ENCODE assay signal across 11 cellular contexts in genomic region chr12:108338915-108339657, GRCh38. TPM values are rescaled to one million over a fixed set of nuclear protein-coding genes. Genes with fewer than 3 reads are reported as not detected.
DNase-seq lines count a peak whose midpoint lies in the region; ATAC-seq and TF ChIP-seq lines count a peak whose summit lies in the region.
"Had no signal": no experiment of that assay in that cellular context is flagged by ENCODE, and none has a peak within 500 bp of the region (broad histone marks: within the 10 kb centered on the region; RNA-seq: fewer than 3 reads in every experiment).

Gene CMKLR1 (minus strand): TSS chr12:108339311. CDS start chr12:108293591, 45,720 bp downstream.

- ATAC-seq in SK-N-SH treated with all-trans-retinoic acid at 6 μM for 48 hours: peak; percentile 18; the same call in 1 of the 3 replicates
- ATAC-seq in left ventricle myocardium superior: peak; percentile 90
- peak; percentile 31 for ATAC-seq in omental fat pad (ENCODE audit: low FRiP score)
- ATAC-seq: foreskin keratinocyte had no signal

- intact Hi-C loops in left ventricle myocardium superior (cut with micrococcal nuclease): no loop called here

- DNase-seq in AG20443 (ENCODE audit: low spot score) (peak; percentile 42), left ventricle myocardium superior (peak; percentile 82), omental fat pad (ENCODE audit: low spot score) (no peak), foreskin melanocyte (no peak), NCI-H2171 treated with DMSO at 0.1 percent for 48 hours (lab: John Stamatoyannopoulos, UW) (no peak), DMS79 treated with DMSO at 0.1 percent for 48 hours (lab: John Stamatoyannopoulos, UW) (no peak), NCI-H128 (lab: John Stamatoyannopoulos, UW; ENCODE audit: unreplicated experiment) (no peak)
- DNase-seq: activated gamma-delta T cell, foreskin keratinocyte, NCI-H2029 treated with DMSO at 0.1 percent for 48 hours had no signal

- no peak for TF ChIP-seq CTCF in omental fat pad (IDR thresholded peaks at IDR 0.05)

TF ChIP-seq in SK-N-SH treated with all-trans-retinoic acid at 6 μM for 48 hours, 23 proteins besides CTCF, POLR2A, EP300 and RAD21:
- no peak for TF ChIP-seq ZFP3 (CRISPR knock-in tag; IDR thresholded peaks at IDR 0.05)
TF ChIP-seq in SK-N-SH treated with all-trans-retinoic acid at 6 μM for 48 hours: peak in this region for 0.

RNA-seq across cellular contexts. Expression of gene CMKLR1, which starts in this region (rescaled TPM):
- total RNA-seq in left ventricle myocardium superior: 6.4 TPM
- total RNA-seq in omental fat pad: 10 to 100 TPM; 20.7 to 28.1 (median 23.1) TPM
- total RNA-seq: foreskin keratinocyte had no signal

Comparison
In these comparisons a context has a peak if more than half of its experiments do, and no peak if none do; other contexts are left out.
1. DNase-seq: peak in AG20443 (single experiment) and left ventricle myocardium superior (single experiment); none in omental fat pad (single experiment), foreskin melanocyte (single experiment), NCI-H2171 treated with DMSO at 0.1 percent for 48 hours (single experiment), DMS79 treated with DMSO at 0.1 percent for 48 hours (single experiment) and NCI-H128 (single experiment).
2. ATAC-seq: peak in every context shown above with its lines; median percentile 90 in left ventricle myocardium superior; 31 in omental fat pad; 18 in SK-N-SH treated with all-trans-retinoic acid at 6 μM for 48 hours.